In genomic region chr17:1391577-1391976, GRCh38 we compare ENCODE assay signal across 12 cellular contexts. TPM values are rescaled to one million over a fixed set of nuclear protein-coding genes. Genes with fewer than 3 reads are reported as not detected.
DNase-seq lines count a peak whose midpoint lies in the region; ATAC-seq, FAIRE-seq and TF ChIP-seq lines count a peak whose summit lies in the region.
"Had no signal": no experiment of that assay in that cellular context is flagged by ENCODE, and none has a peak within 500 bp of the region (broad histone marks: within the 10 kb centered on the region; RNA-seq: fewer than 3 reads in every experiment).

No MANE protein-coding gene starts in this region.

- CTCF ChIA-PET in activated CD8-positive, alpha-beta T cell treated with anti-CD3 and anti-CD28 coated beads for 36 hours (lab: Charles Lee) = interaction anchor here (0.7 to 5.5 kb wide), 12 partner anchors 8 to 237 kb away, joined by 3 to 51 read pairs (median 4); partner anchors contain the start of genes CRK, INPP5K, SLC43A2 and YWHAE
- CTCF ChIA-PET in activated CD8-positive, alpha-beta T cell treated with anti-CD3 and anti-CD28 coated beads, Interleukin-2, amount 10 ng/mL, durations not matched to agents 7 days and 5 days (lab: Charles Lee) = interaction anchor here (1.8 to 6.8 kb wide), 5 partner anchors 12 to 124 kb away, joined by 6 to 66 read pairs (median 8); partner anchors contain the start of gene INPP5K

- H3K36me3 Mint-ChIP-seq in activated CD8-positive, alpha-beta T cell treated with anti-CD3 and anti-CD28 coated beads for 36 hours (ENCODE audit: low read depth) = peaks cover 51% of the 10 kb centered on the region
- peaks cover 31% of the 10 kb centered on the region for H3K36me3 Mint-ChIP-seq in activated CD8-positive, alpha-beta T cell treated with anti-CD3 and anti-CD28 coated beads, Interleukin-2, amount 10 ng/mL, durations not matched to agents 7 days and 5 days (ENCODE audit: low read depth)
- peaks cover 2% of the 10 kb centered on the region for H3K36me3 Mint-ChIP-seq in T-helper 17 cell (ENCODE audit: low read depth)
- peaks cover 100% of the 10 kb centered on the region for H3K36me3 Mint-ChIP-seq in stimulated activated effector memory CD8-positive, alpha-beta T cell treated with anti-CD3 and anti-CD28 coated beads, Interleukin-12 subunit alpha, Interleukin-12 subunit beta, amount 100 ng/mL, for 72 hours

- H3K4me3 Mint-ChIP-seq in activated CD8-positive, alpha-beta T cell treated with anti-CD3 and anti-CD28 coated beads for 36 hours = no peak overlapping the region
- H3K4me3 Mint-ChIP-seq in activated CD8-positive, alpha-beta T cell treated with anti-CD3 and anti-CD28 coated beads, Interleukin-2, amount 10 ng/mL, durations not matched to agents 7 days and 5 days = no peak overlapping the region
- peak overlapping the region; percentile 39 for H3K4me3 Mint-ChIP-seq in T-helper 17 cell
- peak overlapping the region; percentile 1 for H3K4me3 Mint-ChIP-seq in stimulated activated effector memory CD8-positive, alpha-beta T cell treated with anti-CD3 and anti-CD28 coated beads, Interleukin-12 subunit alpha, Interleukin-12 subunit beta, amount 100 ng/mL, for 72 hours

- peak overlapping the region; percentile 42 for H3K27ac Mint-ChIP-seq in activated CD8-positive, alpha-beta T cell treated with anti-CD3 and anti-CD28 coated beads for 36 hours
- H3K27ac Mint-ChIP-seq in activated CD8-positive, alpha-beta T cell treated with anti-CD3 and anti-CD28 coated beads, Interleukin-2, amount 10 ng/mL, durations not matched to agents 7 days and 5 days = no peak overlapping the region
- peak overlapping the region; percentile 83 for H3K27ac Mint-ChIP-seq in T-helper 17 cell
- H3K27ac Mint-ChIP-seq in stimulated activated effector memory CD8-positive, alpha-beta T cell treated with anti-CD3 and anti-CD28 coated beads, Interleukin-12 subunit alpha, Interleukin-12 subunit beta, amount 100 ng/mL, for 72 hours = peak overlapping the region; percentile 75
- H3K27ac Mint-ChIP-seq: activated T-helper 2 cell treated with anti-CD3 and anti-CD28 coated beads, Interferon-gamma antibody, Interleukin-2, Interleukin-4, amounts not matched to agents 10 μg/mL and 5 μg/mL and 100 μg/mL, durations not matched to agents 14 hours and 24 hours and 36 hours had no signal

- no peak for ATAC-seq in activated CD8-positive, alpha-beta T cell treated with anti-CD3 and anti-CD28 coated beads for 36 hours
- no peak for ATAC-seq in activated CD8-positive, alpha-beta T cell treated with anti-CD3 and anti-CD28 coated beads, Interleukin-2, amount 10 ng/mL, durations not matched to agents 7 days and 5 days
- no peak for ATAC-seq in T-helper 17 cell
- no peak for ATAC-seq in stimulated activated effector memory CD8-positive, alpha-beta T cell treated with anti-CD3 and anti-CD28 coated beads, Interleukin-12 subunit alpha, Interleukin-12 subunit beta, amount 100 ng/mL, for 72 hours
- no peak for ATAC-seq in HG03135 (IDR thresholded peaks at IDR 0.05; ENCODE audit: unreplicated experiment)

- H3K9me3 Mint-ChIP-seq in activated CD8-positive, alpha-beta T cell treated with anti-CD3 and anti-CD28 coated beads for 36 hours = no peaks in the 10 kb centered on the region
- H3K9me3 Mint-ChIP-seq in activated CD8-positive, alpha-beta T cell treated with anti-CD3 and anti-CD28 coated beads, Interleukin-2, amount 10 ng/mL, durations not matched to agents 7 days and 5 days (ENCODE audit: insufficient read depth) = no peaks in the 10 kb centered on the region
- H3K9me3 Mint-ChIP-seq in stimulated activated effector memory CD8-positive, alpha-beta T cell treated with anti-CD3 and anti-CD28 coated beads, Interleukin-12 subunit alpha, Interleukin-12 subunit beta, amount 100 ng/mL, for 72 hours = no peaks in the 10 kb centered on the region
- H3K9me3 Mint-ChIP-seq: activated T-helper 2 cell treated with anti-CD3 and anti-CD28 coated beads, Interferon-gamma antibody, Interleukin-2, Interleukin-4, amounts not matched to agents 10 μg/mL and 5 μg/mL and 100 μg/mL, durations not matched to agents 14 hours and 24 hours and 36 hours had no signal

- intact Hi-C loops in activated CD8-positive, alpha-beta T cell treated with anti-CD3 and anti-CD28 coated beads for 36 hours (cut with micrococcal nuclease) = no loop called here

- H3K9me3 ChIP-seq in T-helper 17 cell (ENCODE audit: control insufficient read depth, low read length, poor library complexity, severe bottlenecking) = no peaks in the 10 kb centered on the region
- H3K9me3 ChIP-seq: Caco-2 had no signal

- H3K27me3 Mint-ChIP-seq in activated CD8-positive, alpha-beta T cell treated with anti-CD3 and anti-CD28 coated beads for 36 hours = no peaks in the 10 kb centered on the region
- no peaks in the 10 kb centered on the region for H3K27me3 Mint-ChIP-seq in activated CD8-positive, alpha-beta T cell treated with anti-CD3 and anti-CD28 coated beads, Interleukin-2, amount 10 ng/mL, durations not matched to agents 7 days and 5 days (ENCODE audit: low read depth)
- no peaks in the 10 kb centered on the region for H3K27me3 Mint-ChIP-seq in T-helper 17 cell

- peaks cover 74% of the 10 kb centered on the region for H3K4me1 Mint-ChIP-seq in activated CD8-positive, alpha-beta T cell treated with anti-CD3 and anti-CD28 coated beads for 36 hours (ENCODE audit: low read depth)
- H3K4me1 Mint-ChIP-seq in activated CD8-positive, alpha-beta T cell treated with anti-CD3 and anti-CD28 coated beads, Interleukin-2, amount 10 ng/mL, durations not matched to agents 7 days and 5 days (ENCODE audit: low read depth) = peaks cover 60% of the 10 kb centered on the region
- H3K4me1 Mint-ChIP-seq in T-helper 17 cell = peaks cover 27% of the 10 kb centered on the region
- peaks cover 46% of the 10 kb centered on the region for H3K4me1 Mint-ChIP-seq in stimulated activated effector memory CD8-positive, alpha-beta T cell treated with anti-CD3 and anti-CD28 coated beads, Interleukin-12 subunit alpha, Interleukin-12 subunit beta, amount 100 ng/mL, for 72 hours

- POLR2A ChIA-PET in activated CD8-positive, alpha-beta T cell treated with anti-CD3 and anti-CD28 coated beads for 36 hours (lab: Charles Lee) = interaction anchor here (0.6 to 3.1 kb wide), 11 partner anchors 8 to 237 kb away, joined by 3 to 22 read pairs (median 4); partner anchors contain the start of genes SLC43A2 and YWHAE
- POLR2A ChIA-PET in activated CD8-positive, alpha-beta T cell treated with anti-CD3 and anti-CD28 coated beads, Interleukin-2, amount 10 ng/mL, durations not matched to agents 7 days and 5 days (lab: Charles Lee) = interaction anchor here (1.1 to 3.0 kb wide), 3 partner anchors 8 to 28 kb away, joined by 3 to 16 read pairs (median 15); partner anchors contain the start of gene YWHAE

- no peak for FAIRE-seq in GM19239 (lab: Jason Lieb, UNC)

- DNase-seq in activated CD8-positive, alpha-beta T cell treated with anti-CD3 and anti-CD28 coated beads for 36 hours = no peak
- DNase-seq in activated CD8-positive, alpha-beta T cell treated with anti-CD3 and anti-CD28 coated beads, Interleukin-2, amount 10 ng/mL, durations not matched to agents 7 days and 5 days = no peak
- DNase-seq in T-helper 17 cell (no peak), mesenteric fat pad (ENCODE audit: low spot score) (peak; percentile 45), GM19239 (ENCODE audit: insufficient read length, low spot score) (no peak), C1 segment of cervical spinal cord (lab: John Stamatoyannopoulos, UW) (no peak)
- DNase-seq in stimulated activated effector memory CD8-positive, alpha-beta T cell treated with anti-CD3 and anti-CD28 coated beads, Interleukin-12 subunit alpha, Interleukin-12 subunit beta, amount 100 ng/mL, for 72 hours (ENCODE audit: low spot score in 2 of 2) = no peak
- DNase-seq: 8988T, brain microvascular endothelial cell, Caco-2 had no signal

- TF ChIP-seq CTCF in activated CD8-positive, alpha-beta T cell treated with anti-CD3 and anti-CD28 coated beads for 36 hours (IDR thresholded peaks at IDR 0.05) = no peak

RNA-seq across cellular contexts. Expression of gene YWHAE, which starts 8.4 kb away (rescaled TPM):
- total RNA-seq in activated CD8-positive, alpha-beta T cell treated with anti-CD3 and anti-CD28 coated beads for 36 hours = 100 to 1,000 TPM; 425 to 440 TPM
- total RNA-seq in activated CD8-positive, alpha-beta T cell treated with anti-CD3 and anti-CD28 coated beads, Interleukin-2, amount 10 ng/mL, durations not matched to agents 7 days and 5 days = 100 to 1,000 TPM; 393 to 414 TPM
- total RNA-seq in T-helper 17 cell (100 to 1,000 TPM; 142 to 146 TPM), mesenteric fat pad (480 TPM)

Comparison
In these comparisons a context has a peak if more than half of its experiments do, and no peak if none do; other contexts are left out.
1. H3K4me3 Mint-ChIP-seq: peak in T-helper 17 cell (single experiment) and stimulated activated effector memory CD8-positive, alpha-beta T cell treated with anti-CD3 and anti-CD28 coated beads, Interleukin-12 subunit alpha, Interleukin-12 subunit beta, amount 100 ng/mL, for 72 hours (single experiment); none in activated CD8-positive, alpha-beta T cell treated with anti-CD3 and anti-CD28 coated beads for 36 hours (single experiment) and activated CD8-positive, alpha-beta T cell treated with anti-CD3 and anti-CD28 coated beads, Interleukin-2, amount 10 ng/mL, durations not matched to agents 7 days and 5 days (single experiment).